In the genomic region with DNA sequence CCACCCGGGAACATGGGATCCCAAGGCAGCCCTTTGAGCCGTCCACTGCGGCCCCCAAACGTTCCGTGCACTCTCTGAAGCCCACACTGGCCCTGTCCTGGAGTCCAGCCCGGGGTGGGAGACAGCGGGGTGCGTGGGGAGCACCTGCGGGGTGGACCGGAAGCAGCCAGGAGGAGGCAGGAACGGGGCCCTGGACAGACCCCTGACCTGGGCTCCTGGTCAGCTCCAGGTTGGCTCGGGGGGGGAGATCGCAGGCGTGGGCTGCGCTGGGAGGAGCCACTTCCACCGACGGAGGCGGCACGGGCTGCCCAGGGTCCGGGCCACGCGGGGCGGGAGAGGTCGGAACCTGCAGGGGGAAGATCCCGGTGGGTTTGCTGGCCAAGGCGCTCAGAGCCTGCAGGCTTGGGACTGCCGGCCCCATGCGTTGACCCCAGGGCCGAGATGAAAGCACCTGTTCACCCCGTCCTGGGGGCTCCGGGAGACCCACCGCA, we compare ENCODE assay signal across 9 cellular contexts. TPM values are rescaled to one million over a fixed set of nuclear protein-coding genes. Genes with fewer than 3 reads are reported as not detected.
DNase-seq lines count a peak whose midpoint lies in the region; ATAC-seq and TF ChIP-seq lines count a peak whose summit lies in the region.
"Had no signal": no experiment of that assay in that cellular context is flagged by ENCODE, and none has a peak within 500 bp of the region (broad histone marks: within the 10 kb centered on the region; RNA-seq: fewer than 3 reads in every experiment).

No MANE protein-coding gene starts in this region.

- H3K9me3 ChIP-seq in adipocyte (ENCODE audit: control insufficient read depth, low read length): no peaks in the 10 kb centered on the region
- no peaks in the 10 kb centered on the region for H3K9me3 ChIP-seq in mesodermal cell (ENCODE audit: control insufficient read depth, low read length)
- H3K9me3 ChIP-seq: adrenal gland had no signal

- H3K9ac ChIP-seq in adipocyte (ENCODE audit: low read length): peak overlapping the region; percentile 89

- TF ChIP-seq CTCF in C4-2B (conservative IDR thresholded peaks at IDR 0.05): no peak

- peak overlapping the region; percentile 93 for H3K4me3 ChIP-seq in adipocyte (ENCODE audit: low read length)
- peak overlapping the region; percentile 54 for H3K4me3 ChIP-seq in mesodermal cell (ENCODE audit: extremely low read depth, insufficient read depth, low read length, poor library complexity, severe bottlenecking)

- WGBS in mesodermal cell (ENCODE audit: insufficient coverage in 2 of 2), 2 experiments: 37 to 39% methylated on average over 31 to 32 of the region's 32 CpGs

- peak; percentile 26 for ATAC-seq in HG02678 (IDR thresholded peaks at IDR 0.05; ENCODE audit: unreplicated experiment)
- no peak for ATAC-seq in HG03196 (IDR thresholded peaks at IDR 0.05; ENCODE audit: unreplicated experiment)

- no peaks in the 10 kb centered on the region for H3K36me3 ChIP-seq in adipocyte (ENCODE audit: control insufficient read depth, insufficient read depth, low read length, severe bottlenecking)
- H3K36me3 ChIP-seq in mesodermal cell (ENCODE audit: control insufficient read depth, insufficient read depth, low read length): no peaks in the 10 kb centered on the region
- H3K36me3 ChIP-seq: adrenal gland had no signal

- H3K27me3 ChIP-seq in adipocyte (replicated peaks; ENCODE audit: control insufficient read depth, insufficient read depth, low read length): no peaks in the 10 kb centered on the region
- H3K27me3 ChIP-seq: adrenal gland had no signal

- DNase-seq in adipocyte (ENCODE audit: low read depth): no peak
- DNase-seq in NCI-H1417 (lab: John Stamatoyannopoulos, UW): no peak
- DNase-seq in NCI-H510A treated with DMSO at 0.1 percent for 48 hours (lab: John Stamatoyannopoulos, UW): no peak
- no peak for DNase-seq in NCI-H2196 (lab: John Stamatoyannopoulos, UW; ENCODE audit: unreplicated experiment)

- H3K4me1 ChIP-seq in adipocyte (ENCODE audit: control insufficient read depth, insufficient read depth, low read length) (peaks cover 13% of the 10 kb centered on the region), mesodermal cell (ENCODE audit: control insufficient read depth, insufficient read depth, low read length, poor library complexity, severe bottlenecking) (no peaks in the 10 kb centered on the region)

- H3K27ac ChIP-seq in C4-2B (peak overlapping the region; percentile 98), mesodermal cell (ENCODE audit: low read depth, low read length, severe bottlenecking) (no peak overlapping the region)

RNA-seq across cellular contexts. Expression of a gene that starts 5.7 kb away (rescaled TPM):
- polyA plus RNA-seq in mesodermal cell (2013, experiment 1 of 2): 38.6 TPM
- 29.2 TPM for polyA plus RNA-seq in mesodermal cell (2013, experiment 2 of 2)

RNA-seq across cellular contexts. Expression of a gene that starts 43.1 kb away (rescaled TPM):
- polyA plus RNA-seq in mesodermal cell (2013, experiment 1 of 2): 41.1 TPM
- polyA plus RNA-seq in mesodermal cell (2013, experiment 2 of 2): 37.4 TPM
